ENCODE assay signal across 10 cellular contexts in genomic region chr21:35257413-35257812, GRCh38.
A peak's percentile ranks its signal among the peaks of the same experiment; 100 is the strongest.
DNase-seq lines count a peak whose midpoint lies in the region; ATAC-seq, FAIRE-seq and TF ChIP-seq lines count a peak whose summit lies in the region.
"Had no signal": no experiment of that assay in that cellular context is flagged by ENCODE, and none has a peak within 500 bp of the region (broad histone marks: within the 10 kb centered on the region; RNA-seq: fewer than 3 reads in every experiment).

No MANE protein-coding gene starts in this region.

- no peak overlapping the region for H3K4me3 Mint-ChIP-seq in activated T-cell treated with anti-CD3 and anti-CD28 coated beads, Interleukin-2, amount 50 U/mL, for 72 hours
- H3K4me3 Mint-ChIP-seq: CD4-positive, CD25-positive, alpha-beta regulatory T cell; naive thymus-derived CD8-positive, alpha-beta T cell had no signal

- peaks cover 2 to 3% of the 10 kb centered on the region in 2 donors for H3K36me3 Mint-ChIP-seq in activated T-cell treated with anti-CD3 and anti-CD28 coated beads, Interleukin-2, amount 50 U/mL, for 72 hours (ENCODE audit: insufficient read depth in 2 of 2)
- H3K36me3 Mint-ChIP-seq: CD4-positive, CD25-positive, alpha-beta regulatory T cell had no signal

- DNase-seq in activated T-cell treated with anti-CD3 and anti-CD28 coated beads, Interleukin-2, amount 50 U/mL, for 72 hours, result peak; percentile 10 to 34
- DNase-seq in activated T-cell treated with anti-CD3 and anti-CD28 coated beads, Interleukin-2, amount 50 U/mL, for 1 hour, result no peak
- DNase-seq in amniotic stem cell (lab: John Stamatoyannopoulos, UW) (peak; percentile 82), kidney glomerular epithelial cell (lab: John Stamatoyannopoulos, UW) (peak; percentile 47), urothelium cell line (ENCODE audit: low spot score) (peak; percentile 42), GM13977 (ENCODE audit: low spot score) (no peak), NCI-H1105 treated with DMSO at 0.1 percent for 48 hours (lab: John Stamatoyannopoulos, UW) (no peak), NCI-H69 (lab: John Stamatoyannopoulos, UW) (no peak)
- DNase-seq: CD4-positive, CD25-positive, alpha-beta regulatory T cell; naive thymus-derived CD8-positive, alpha-beta T cell had no signal

- peak overlapping the region; percentile 52 for H3K27ac Mint-ChIP-seq in activated T-cell treated with anti-CD3 and anti-CD28 coated beads, Interleukin-2, amount 50 U/mL, for 72 hours
- H3K27ac Mint-ChIP-seq: CD4-positive, CD25-positive, alpha-beta regulatory T cell; naive thymus-derived CD8-positive, alpha-beta T cell had no signal

- peak; percentile 12 to 57 for ATAC-seq in activated T-cell treated with anti-CD3 and anti-CD28 coated beads, Interleukin-2, amount 50 U/mL, for 72 hours (replicated peaks in 1 of 2)
- ATAC-seq: naive thymus-derived CD8-positive, alpha-beta T cell had no signal

- no peak for FAIRE-seq in urothelium cell line (lab: Jason Lieb, UNC)

- TF ChIP-seq CTCF in GM13977 (IDR thresholded peaks at IDR 0.05; ENCODE audit: extremely low read depth, insufficient read depth, missing control alignments), result no peak

- peaks cover 12% of the 10 kb centered on the region for H3K27me3 Mint-ChIP-seq in activated T-cell treated with anti-CD3 and anti-CD28 coated beads, Interleukin-2, amount 50 U/mL, for 72 hours (ENCODE audit: low read depth)

- H3K9me3 Mint-ChIP-seq in activated T-cell treated with anti-CD3 and anti-CD28 coated beads, Interleukin-2, amount 50 U/mL, for 72 hours, result peaks cover 1 to 4% of the 10 kb centered on the region in 2 donors

- in situ Hi-C loops in GM13977 (cut with MboI; ENCODE audit: low pct_unique_long_range_greater_than_20kb, low sequenced_read_pairs, unreplicated experiment), result no loop called here

- peaks cover 40% of the 10 kb centered on the region for H3K4me1 Mint-ChIP-seq in activated T-cell treated with anti-CD3 and anti-CD28 coated beads, Interleukin-2, amount 50 U/mL, for 72 hours (ENCODE audit: low read depth)
- H3K4me1 Mint-ChIP-seq: CD4-positive, CD25-positive, alpha-beta regulatory T cell; naive thymus-derived CD8-positive, alpha-beta T cell had no signal

Comparison
In these comparisons a context has a peak if more than half of its experiments do, and no peak if none do; other contexts are left out.
1. DNase-seq: peak in activated T-cell treated with anti-CD3 and anti-CD28 coated beads, Interleukin-2, amount 50 U/mL, for 72 hours (2 of 2), amniotic stem cell (single experiment), kidney glomerular epithelial cell (single experiment) and urothelium cell line (single experiment); none in activated T-cell treated with anti-CD3 and anti-CD28 coated beads, Interleukin-2, amount 50 U/mL, for 1 hour (single experiment), GM13977 (single experiment), NCI-H1105 treated with DMSO at 0.1 percent for 48 hours (single experiment) and NCI-H69 (single experiment).